ENCODE assay signal across 13 cellular contexts in the genomic region with DNA sequence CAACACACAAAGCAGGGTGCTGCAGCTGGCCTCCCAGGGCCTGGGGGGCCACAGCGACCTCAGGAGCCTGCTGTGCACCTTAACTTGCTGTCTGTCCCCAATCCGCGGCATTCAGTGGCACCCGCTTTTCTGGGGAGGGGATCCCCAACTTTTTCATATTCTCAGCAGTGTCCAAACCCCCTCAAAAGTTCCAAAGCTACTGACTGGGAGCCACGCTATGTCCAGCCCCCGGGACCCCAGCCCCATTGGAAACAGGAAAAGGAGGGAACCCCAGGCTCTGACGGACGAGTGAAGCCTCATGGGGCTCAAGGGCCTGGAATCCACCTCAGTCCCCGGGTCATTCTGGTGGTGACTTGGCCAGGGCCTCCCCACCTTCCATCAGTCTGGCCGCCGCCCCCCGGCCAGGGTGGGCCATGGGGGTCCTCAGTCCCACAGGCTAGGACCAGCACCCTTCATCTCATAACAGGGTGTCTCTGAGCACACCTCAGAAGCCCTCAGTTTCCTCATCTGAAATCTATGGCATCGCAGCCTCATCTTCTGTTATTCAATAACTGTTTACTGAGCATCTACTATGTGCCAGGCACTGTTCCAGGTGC.
DNase-seq lines count a peak whose midpoint lies in the region; ATAC-seq and TF ChIP-seq lines count a peak whose summit lies in the region.
"Had no signal": no experiment of that assay in that cellular context is flagged by ENCODE, and none has a peak within 500 bp of the region (broad histone marks: within the 10 kb centered on the region; RNA-seq: fewer than 3 reads in every experiment).

No MANE protein-coding gene starts in this region.

- peak overlapping the region; percentile 7; the same call in 1 of the 2 replicates for H4K5ac ChIP-seq in IMR-90 (ENCODE audit: low read depth, low read length)

- peaks cover 23% of the 10 kb centered on the region for H3K9me1 ChIP-seq in IMR-90 (ENCODE audit: insufficient read depth, low read length)

- peak overlapping the region; percentile 84 for H4K91ac ChIP-seq in IMR-90 (ENCODE audit: insufficient read depth, low read depth, low read length)

- dilution Hi-C loops in IMR-90 (cut with HindIII; ENCODE audit: low sequenced_read_pairs, unreplicated experiment): no loop called here

- peak overlapping the region; percentile 52 for H2AFZ ChIP-seq in IMR-90 (replicated peaks; ENCODE audit: low read length, poor library complexity)

- BruUV-seq in IMR-90 (replicated peaks; lab: Mats Ljungman, UMichigan): no TSS peak

- POLR2A ChIA-PET in IMR-90 (lab: Charles Lee; ENCODE audit: unreplicated experiment): no interaction called here
- POLR2A ChIA-PET in naive thymus-derived CD4-positive, alpha-beta T cell (lab: Charles Lee): no interaction called here

- peaks cover 0 to 27% (median 15%) of the 10 kb centered on the region in 7 donors for H3K4me1 Mint-ChIP-seq in naive thymus-derived CD4-positive, alpha-beta T cell

- ATAC-seq in IMR-90 (ENCODE audit: low read depth) (no peak), GM21526 (IDR thresholded peaks at IDR 0.05; ENCODE audit: low FRiP score, unreplicated experiment) (no peak)
- no peak for ATAC-seq in naive thymus-derived CD4-positive, alpha-beta T cell
- ATAC-seq: HepG2 had no signal

- H2BK20ac ChIP-seq in IMR-90 (ENCODE audit: low read depth, low read length): peak overlapping the region; percentile 81

- peak overlapping the region; percentile 32; the same call in 2 of the 3 replicates for H2BK15ac ChIP-seq in IMR-90 (ENCODE audit: low read depth, low read length)

- H3K23ac ChIP-seq in IMR-90 (ENCODE audit: low read depth, low read length): peak overlapping the region; percentile 73

- H4K20me1 ChIP-seq in IMR-90 (ENCODE audit: insufficient read depth, low read length): peaks cover 9% of the 10 kb centered on the region; the same call in 1 of the 2 replicates

- H3K4me1 ChIP-seq in IMR-90 (ENCODE audit: control insufficient read depth, insufficient read depth, low read length) (peaks cover 26% of the 10 kb centered on the region), thyroid gland (peaks cover 0 to 22% of the 10 kb centered on the region in 2 donors)
- peaks cover 0 to 10% of the 10 kb centered on the region in 2 donors for H3K4me1 ChIP-seq in naive thymus-derived CD4-positive, alpha-beta T cell (ENCODE audit: control insufficient read depth in 2 of 2, insufficient read depth in 2 of 2, low read length in 2 of 2)

- H3K4ac ChIP-seq in IMR-90 (ENCODE audit: low read depth, low read length): peak overlapping the region; percentile 96

- intact Hi-C loops in IMR-90 (cut with micrococcal nuclease) (no loop called here), thyroid gland (cut with DNase I) (no loop called here)
- intact Hi-C loops in naive thymus-derived CD4-positive, alpha-beta T cell (cut with micrococcal nuclease): no loop called here

- no peaks in the 10 kb centered on the region for H3K27me3 Mint-ChIP-seq in naive thymus-derived CD4-positive, alpha-beta T cell

- H3K4me3 ChIP-seq in IMR-90 (ENCODE audit: insufficient read depth, low read depth, low read length) (no peak overlapping the region), brain microvascular endothelial cell (ENCODE audit: low read depth, low read length) (no peak overlapping the region), thyroid gland (replicated peaks in 1 of 3) (no peak overlapping the region)
- no peak overlapping the region for H3K4me3 ChIP-seq in naive thymus-derived CD4-positive, alpha-beta T cell (ENCODE audit: low read length)
- H3K4me3 ChIP-seq: SK-N-MC had no signal

- no peak overlapping the region for H3K4me3 Mint-ChIP-seq in naive thymus-derived CD4-positive, alpha-beta T cell
- H3K4me3 Mint-ChIP-seq: activated naive CD4-positive, alpha-beta T cell treated with anti-CD3 and anti-CD28 coated beads for 36 hours had no signal

- CTCF ChIA-PET in IMR-90 (lab: Yijun Ruan, JAX): no interaction called here
- CTCF ChIA-PET in naive thymus-derived CD4-positive, alpha-beta T cell (lab: Charles Lee): no interaction called here

- H3K4me2 ChIP-seq in IMR-90 (ENCODE audit: low read depth, low read length): no peak overlapping the region

- H3K56ac ChIP-seq in IMR-90 (ENCODE audit: extremely low read depth, insufficient read depth, low read length): peak overlapping the region; percentile 76; the same call in 1 of the 2 replicates

- H3K9me3 ChIP-seq in IMR-90 (ENCODE audit: control insufficient read depth, insufficient read depth, low read length) (no peaks in the 10 kb centered on the region), thyroid gland (no peaks in the 10 kb centered on the region)
- H3K9me3 ChIP-seq in naive thymus-derived CD4-positive, alpha-beta T cell (ENCODE audit: control insufficient read depth in 2 of 3, low read length in 3 of 3): no peaks in the 10 kb centered on the region

- DNase-seq in IMR-90: no peak
- DNase-seq in brain microvascular endothelial cell: no peak
- no peak for DNase-seq in naive thymus-derived CD4-positive, alpha-beta T cell
- DNase-seq in thyroid gland: no peak
- no peak for DNase-seq in epidermal melanocyte (ENCODE audit: insufficient read length, low spot score)
- DNase-seq in NCI-H1105 (lab: John Stamatoyannopoulos, UW): no peak
- DNase-seq: activated naive CD4-positive, alpha-beta T cell treated with anti-CD3 and anti-CD28 coated beads for 36 hours; cerebellar nuclear complex; mesendoderm; MV-4-11 had no signal

- H2AK5ac ChIP-seq in IMR-90 (ENCODE audit: low read depth, low read length): peak overlapping the region; percentile 96

- peak overlapping the region; percentile 90 for H2BK120ac ChIP-seq in IMR-90 (ENCODE audit: low read depth, low read length)

- H2AK9ac ChIP-seq in IMR-90 (replicated peaks; ENCODE audit: low read depth, low read length, poor library complexity): peak overlapping the region; percentile 80

- peak overlapping the region; percentile 90 for H2BK5ac ChIP-seq in IMR-90 (ENCODE audit: low read depth, low read length, poor library complexity, severe bottlenecking)

- H4K8ac ChIP-seq in IMR-90 (ENCODE audit: low read depth in 2 of 2, low read length in 2 of 2): peak overlapping the region; percentile 20 to 91; a peak in 2 of 4 replicates

- H3K27ac Mint-ChIP-seq in naive thymus-derived CD4-positive, alpha-beta T cell: peak overlapping the region in 7 of 9 donors; percentile 8 to 67 (median 61)
- H3K27ac Mint-ChIP-seq: activated naive CD4-positive, alpha-beta T cell treated with anti-CD3 and anti-CD28 coated beads for 36 hours had no signal

- peak overlapping the region; percentile 14; the same call in 1 of the 2 replicates for H3K18ac ChIP-seq in IMR-90 (ENCODE audit: low read depth, low read length)

- H3K27ac ChIP-seq in IMR-90 (ENCODE audit: insufficient read depth, low read length) (peak overlapping the region; percentile 79; the same call in 1 of the 2 replicates), brain microvascular endothelial cell (peak overlapping the region; percentile 89), thyroid gland (peak overlapping the region in 2 of 3 donors; percentile 24 to 67)
- H3K27ac ChIP-seq in naive thymus-derived CD4-positive, alpha-beta T cell (ENCODE audit: low read depth, low read length): peak overlapping the region; percentile 47
- H3K27ac ChIP-seq: SK-N-MC had no signal

- H3K9ac ChIP-seq in IMR-90 (ENCODE audit: low read depth, low read length): no peak overlapping the region; the same call in 1 of the 2 replicates

- TF ChIP-seq RAD21 in IMR-90 (IDR thresholded peaks at IDR 0.05; ENCODE audit: low read length): no peak

- no peak for TF ChIP-seq CTCF in IMR-90 (conservative IDR thresholded peaks at IDR 0.05; ENCODE audit: low read depth, low read length)
- TF ChIP-seq CTCF in brain microvascular endothelial cell (IDR thresholded peaks at IDR 0.05; ENCODE audit: low read depth, low read length, missing control alignments): no peak
- TF ChIP-seq CTCF in thyroid gland (IDR thresholded peaks at IDR 0.05): no peak

- H3K36me3 Mint-ChIP-seq in naive thymus-derived CD4-positive, alpha-beta T cell: peaks cover 2 to 27% (median 20%) of the 10 kb centered on the region in 5 donors

- TF ChIP-seq POLR2A in IMR-90 (IDR thresholded peaks at IDR 0.05; ENCODE audit: low read depth, low read length): no peak
- TF ChIP-seq POLR2A in thyroid gland (IDR thresholded peaks at IDR 0.05): no peak

- H3K27me3 ChIP-seq in IMR-90 (ENCODE audit: control insufficient read depth, insufficient read depth, low read length): no peaks in the 10 kb centered on the region
- H3K27me3 ChIP-seq in brain microvascular endothelial cell (replicated peaks): no peaks in the 10 kb centered on the region
- H3K27me3 ChIP-seq in naive thymus-derived CD4-positive, alpha-beta T cell (ENCODE audit: control insufficient read depth in 2 of 2, insufficient read depth in 2 of 2, low read length in 2 of 2): no peaks in the 10 kb centered on the region
- no peaks in the 10 kb centered on the region for H3K27me3 ChIP-seq in thyroid gland

- no peaks in the 10 kb centered on the region for H3K9me3 Mint-ChIP-seq in naive thymus-derived CD4-positive, alpha-beta T cell
- H3K9me3 Mint-ChIP-seq: activated naive CD4-positive, alpha-beta T cell treated with anti-CD3 and anti-CD28 coated beads for 36 hours had no signal

- H3K79me1 ChIP-seq in IMR-90 (ENCODE audit: low read depth in 1 of 2, low read length in 2 of 2): peaks cover 19 to 57% of the 10 kb centered on the region in 2 experiments

- peaks cover 27% of the 10 kb centered on the region; the same call in 1 of the 2 replicates for H3K36me3 ChIP-seq in IMR-90 (ENCODE audit: control insufficient read depth, insufficient read depth, low read length)
- peaks cover 32% of the 10 kb centered on the region for H3K36me3 ChIP-seq in brain microvascular endothelial cell (replicated peaks)
- H3K36me3 ChIP-seq in naive thymus-derived CD4-positive, alpha-beta T cell (ENCODE audit: control insufficient read depth in 2 of 3, insufficient read depth in 3 of 3, low read length in 3 of 3): peaks cover 0 to 71% (median 0%) of the 10 kb centered on the region in 3 experiments
- peaks cover 4 to 14% of the 10 kb centered on the region in 2 donors for H3K36me3 ChIP-seq in thyroid gland

- in situ Hi-C loops in IMR-90 (cut with MboI; ENCODE audit: low sequenced_read_pairs) (no loop called here), brain microvascular endothelial cell (cut with HindIII; ENCODE audit: low pct_ligation_motif_present, low sequenced_read_pairs) (no loop called here)

- peak overlapping the region; percentile 95 for H3K14ac ChIP-seq in IMR-90 (replicated peaks; ENCODE audit: low read depth, low read length)

- 100% methylated on average over 5 of the region's 13 CpGs; no CpG with 5 or more reads in 1 of the 2 experiments for WGBS in IMR-90 (ENCODE audit: extremely low coverage in 2 of 2, insufficient read length in 1 of 2), 2 experiments
- WGBS in thyroid gland, 2 donors: 93 to 98% methylated on average over 8 to 13 of the region's 13 CpGs

TF ChIP-seq in IMR-90, 13 proteins besides CTCF, POLR2A, EP300 and RAD21 (continues in another document):
- TF ChIP-seq MXI1 (IDR thresholded peaks at IDR 0.05; ENCODE audit: borderline replicate concordance, low read depth, low read length): no peak
- no peak for TF ChIP-seq BHLHE40 (IDR thresholded peaks at IDR 0.05; ENCODE audit: low read depth, low read length)
- TF ChIP-seq CEBPB (IDR thresholded peaks at IDR 0.05; ENCODE audit: low read depth, low read length): no peak
